In genomic region chr13:110819203-110820014, GRCh38 we compare ENCODE assay signal across 8 cellular contexts.
A peak's percentile ranks its signal among the peaks of the same experiment; 100 is the strongest.
DNase-seq lines count a peak whose midpoint lies in the region; ATAC-seq and TF ChIP-seq lines count a peak whose summit lies in the region.

No MANE protein-coding gene starts in this region.

- H3K4me1 Mint-ChIP-seq in CD8-positive, alpha-beta memory T cell, result peaks cover 7 to 26% (median 13%) of the 10 kb centered on the region in 3 donors
- peaks cover 15% of the 10 kb centered on the region for H3K4me1 Mint-ChIP-seq in activated T-cell treated with anti-CD3 and anti-CD28 coated beads, Interleukin-2, amount 50 U/mL, for 24 hours (ENCODE audit: low read depth)
- peaks cover 15% of the 10 kb centered on the region for H3K4me1 Mint-ChIP-seq in nephron progenitor cell

- H3K9me3 ChIP-seq in CD8-positive, alpha-beta memory T cell (ENCODE audit: low read length), result no peaks in the 10 kb centered on the region

- H3K36me3 Mint-ChIP-seq in CD8-positive, alpha-beta memory T cell, result peaks cover 0 to 2% (median 0%) of the 10 kb centered on the region in 3 donors
- H3K36me3 Mint-ChIP-seq in activated T-cell treated with anti-CD3 and anti-CD28 coated beads, Interleukin-2, amount 50 U/mL, for 24 hours (ENCODE audit: low read depth), result no peaks in the 10 kb centered on the region
- no peaks in the 10 kb centered on the region for H3K36me3 Mint-ChIP-seq in nephron progenitor cell (ENCODE audit: low read depth)

- POLR2A ChIA-PET in CD8-positive, alpha-beta memory T cell (lab: Charles Lee), result no interaction called here

- peak; percentile 65 for ATAC-seq in GM19328 (IDR thresholded peaks at IDR 0.05; ENCODE audit: unreplicated experiment)
- ATAC-seq in HG03469 (IDR thresholded peaks at IDR 0.05; ENCODE audit: unreplicated experiment), result peak; percentile 83

- no peaks in the 10 kb centered on the region for H3K4me1 ChIP-seq in CD8-positive, alpha-beta memory T cell (ENCODE audit: insufficient read depth, low read length)

- DNase-seq in CD8-positive, alpha-beta memory T cell, result peak; percentile 59 to 78 (median 60)
- DNase-seq in OCI-M1 (lab: John Stamatoyannopoulos, UW) (peak; percentile 87), fibroblast of gingiva (ENCODE audit: low read depth) (peak; percentile 54), nephron progenitor cell (peak; percentile 88)
- peak; percentile 86 for DNase-seq in activated T-cell treated with anti-CD3 and anti-CD28 coated beads, Interleukin-2, amount 50 U/mL, for 24 hours
- DNase-seq in stimulated activated naive CD4-positive, alpha-beta T cell (lab: John Stamatoyannopoulos, UW), result peak; percentile 10 to 78 (median 62)

- H3K27ac Mint-ChIP-seq in CD8-positive, alpha-beta memory T cell, result peak overlapping the region in 2 of 8 donors; percentile 53 to 61
- peak overlapping the region; percentile 8 for H3K27ac Mint-ChIP-seq in activated T-cell treated with anti-CD3 and anti-CD28 coated beads, Interleukin-2, amount 50 U/mL, for 24 hours
- H3K27ac Mint-ChIP-seq in nephron progenitor cell, result no peak overlapping the region

- CTCF ChIA-PET in CD8-positive, alpha-beta memory T cell (lab: Charles Lee), result interaction anchor here (0.6 to 3.3 kb wide), 14 partner anchors 11 to 364 kb away, joined by 3 to 23 read pairs (median 4); partner anchors contain the start of gene ANKRD10

- no peak overlapping the region for H3K27ac ChIP-seq in CD8-positive, alpha-beta memory T cell (ENCODE audit: low read depth, low read length)

- H3K36me3 ChIP-seq in CD8-positive, alpha-beta memory T cell (ENCODE audit: insufficient read depth, low read length), result no peaks in the 10 kb centered on the region

- no peaks in the 10 kb centered on the region for H3K27me3 ChIP-seq in CD8-positive, alpha-beta memory T cell (ENCODE audit: insufficient read depth, low read length, poor library complexity, severe bottlenecking)

- H3K27me3 Mint-ChIP-seq in CD8-positive, alpha-beta memory T cell, result peaks cover 4 to 9% of the 10 kb centered on the region in 2 donors
- H3K27me3 Mint-ChIP-seq in activated T-cell treated with anti-CD3 and anti-CD28 coated beads, Interleukin-2, amount 50 U/mL, for 24 hours, result no peaks in the 10 kb centered on the region
- peaks cover 13% of the 10 kb centered on the region for H3K27me3 Mint-ChIP-seq in nephron progenitor cell (ENCODE audit: low read depth, poor library complexity)

- peak overlapping the region in 2 of 7 donors; percentile 7 to 37 for H3K4me3 Mint-ChIP-seq in CD8-positive, alpha-beta memory T cell
- no peak overlapping the region for H3K4me3 Mint-ChIP-seq in activated T-cell treated with anti-CD3 and anti-CD28 coated beads, Interleukin-2, amount 50 U/mL, for 24 hours
- no peak overlapping the region for H3K4me3 Mint-ChIP-seq in nephron progenitor cell

- H3K4me3 ChIP-seq in CD8-positive, alpha-beta memory T cell (ENCODE audit: low read length), result no peak overlapping the region

- peak; percentile 99 for TF ChIP-seq CTCF in nephron progenitor cell (IDR thresholded peaks at IDR 0.05)

- no peaks in the 10 kb centered on the region for H3K9me3 Mint-ChIP-seq in CD8-positive, alpha-beta memory T cell
- H3K9me3 Mint-ChIP-seq in activated T-cell treated with anti-CD3 and anti-CD28 coated beads, Interleukin-2, amount 50 U/mL, for 24 hours, result no peaks in the 10 kb centered on the region
- peaks cover 10% of the 10 kb centered on the region for H3K9me3 Mint-ChIP-seq in nephron progenitor cell
